Comparison of ENCODE assay signal across 24 cellular contexts in the genomic region with DNA sequence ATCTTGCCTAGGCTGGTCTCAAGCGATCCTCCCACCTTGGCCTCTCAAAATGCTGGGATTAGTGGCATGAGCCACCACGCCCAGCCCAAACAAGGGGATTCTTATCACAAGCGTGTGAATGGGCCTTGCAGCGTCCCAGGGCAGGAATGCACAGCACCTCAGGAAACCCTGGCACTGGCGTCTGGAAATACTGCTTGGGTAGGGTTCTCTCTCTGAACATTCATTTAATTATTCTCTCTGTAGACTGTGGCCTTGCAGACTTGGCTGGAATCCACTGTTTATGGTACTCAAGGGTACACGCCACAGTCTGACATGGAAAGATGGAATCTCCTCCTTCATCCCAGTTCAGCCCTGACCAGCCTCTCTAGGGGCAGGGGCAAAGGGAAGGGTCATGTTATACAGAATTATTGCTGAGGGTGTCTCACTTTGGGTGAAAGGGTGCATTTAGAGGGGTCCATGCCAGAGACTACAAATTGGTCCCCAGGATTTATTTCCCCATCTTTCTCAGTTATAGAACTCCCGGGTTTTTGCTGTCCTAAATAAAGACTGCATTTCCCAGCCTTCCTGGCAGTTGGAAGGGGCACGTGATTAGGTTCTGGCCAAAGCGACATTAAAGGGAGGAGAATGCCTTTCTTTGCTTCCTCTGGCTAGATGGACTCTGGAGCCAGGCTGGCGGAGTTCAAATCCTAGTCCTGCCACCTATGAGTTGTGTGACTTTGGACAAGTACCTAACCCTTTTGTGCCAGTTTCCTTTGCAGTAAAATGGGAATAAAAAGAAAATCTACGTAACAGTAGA.
A peak's percentile ranks its signal among the peaks of the same experiment; 100 is the strongest.
DNase-seq lines count a peak whose midpoint lies in the region; ATAC-seq and TF ChIP-seq lines count a peak whose summit lies in the region.
"Had no signal": no experiment of that assay in that cellular context is flagged by ENCODE, and none has a peak within 500 bp of the region (broad histone marks: within the 10 kb centered on the region; RNA-seq: fewer than 3 reads in every experiment).

No MANE protein-coding gene starts in this region.

- peak in 1 of 2 donors; percentile 12 for TF ChIP-seq RAD21 in liver (IDR thresholded peaks at IDR 0.05)

- no peak for TF ChIP-seq CTCF in WTC11 (IDR thresholded peaks at IDR 0.05)
- TF ChIP-seq CTCF in coronary artery (IDR thresholded peaks at IDR 0.05): no peak
- no peak for TF ChIP-seq CTCF in liver (IDR thresholded peaks at IDR 0.05; ENCODE audit: low read depth, low read length, missing input control)
- no peak for TF ChIP-seq CTCF in thoracic aorta (IDR thresholded peaks at IDR 0.05)

- ATAC-seq in WTC11: no peak
- ATAC-seq in thoracic aorta (ENCODE audit: insufficient number of reproducible peaks, low FRiP score, low read depth): no peak
- ATAC-seq: natural killer cell treated with Interleukin-12 subunit alpha and Interleukin-12 subunit beta and Interleukin-15 and Interleukin-18, amount 100 ng/mL, for 72 hours; sciatic nerve had no signal

- no peak overlapping the region for H3K27ac Mint-ChIP-seq in WTC11
- H3K27ac Mint-ChIP-seq: activated CD4-positive, alpha-beta memory T cell treated with anti-CD3 and anti-CD28 coated beads, Interleukin-2, amount 10 ng/mL, durations not matched to agents 7 days and 5 days; CD4-positive, alpha-beta T cell; natural killer cell treated with Interleukin-12 subunit alpha and Interleukin-12 subunit beta and Interleukin-15 and Interleukin-18, amount 100 ng/mL, for 72 hours had no signal

- WGBS in liver: 67% methylated on average over 11 of the region's 11 CpGs

- POLR2A ChIA-PET in WTC11 (lab: Charles Lee): no interaction called here

- DNase-seq in WTC11 (ENCODE audit: low spot score) (no peak), coronary artery (ENCODE audit: low spot score) (peak; percentile 71), thoracic aorta (ENCODE audit: low spot score) (no peak), glomerular visceral epithelial cell (ENCODE audit: extremely low spot score) (no peak), germinal center (ENCODE audit: low spot score) (no peak), NCI-H345 (lab: John Stamatoyannopoulos, UW) (no peak)
- no peak for DNase-seq in NK-92 treated with Interleukin-12 subunit alpha and Interleukin-12 subunit beta, amount 100 ng/mL, for 24 hours (lab: John Stamatoyannopoulos, UW)
- DNase-seq: activated CD4-positive, alpha-beta memory T cell treated with anti-CD3 and anti-CD28 coated beads, Interleukin-2, amount 10 ng/mL, durations not matched to agents 7 days and 5 days; activated gamma-delta T cell treated with Interleukin-2 at 50 U/mL for 16 hours; CD4-positive, alpha-beta T cell; central memory CD4-positive, alpha-beta T cell; DMS153; erythroblast; GF-D8; mesenchymal stem cell; NCI-H146; NCI-H2171 treated with DMSO at 0.1 percent for 48 hours; NCI-H526 treated with DMSO at 0.1 percent for 48 hours; substantia nigra; T1000 had no signal

- H3K27me3 Mint-ChIP-seq in WTC11 (ENCODE audit: low read depth): no peaks in the 10 kb centered on the region
- H3K27me3 Mint-ChIP-seq: CD4-positive, alpha-beta T cell had no signal

- H3K4me3 Mint-ChIP-seq in WTC11: no peak overlapping the region
- H3K4me3 Mint-ChIP-seq: activated CD4-positive, alpha-beta memory T cell treated with anti-CD3 and anti-CD28 coated beads, Interleukin-2, amount 10 ng/mL, durations not matched to agents 7 days and 5 days; CD4-positive, alpha-beta T cell; natural killer cell treated with Interleukin-12 subunit alpha and Interleukin-12 subunit beta and Interleukin-15 and Interleukin-18, amount 100 ng/mL, for 72 hours had no signal

- no peaks in the 10 kb centered on the region for H3K27me3 ChIP-seq in liver (ENCODE audit: control insufficient read depth in 4 of 4, insufficient read depth in 4 of 4, low read length in 3 of 4)
- H3K27me3 ChIP-seq in thoracic aorta (replicated peaks; ENCODE audit: insufficient read depth): no peaks in the 10 kb centered on the region

- no peak overlapping the region for H3K4me3 ChIP-seq in coronary artery
- H3K4me3 ChIP-seq in liver (ENCODE audit: low read depth in 1 of 3, low read length in 3 of 3): no peak overlapping the region
- H3K4me3 ChIP-seq in thoracic aorta: no peak overlapping the region

- H3K4me1 ChIP-seq in liver (ENCODE audit: control insufficient read depth in 4 of 4, insufficient read depth in 4 of 4, low read length in 3 of 4) (peaks cover 0 to 12% (median 7%) of the 10 kb centered on the region in 4 donors), thoracic aorta (ENCODE audit: control insufficient read depth in 1 of 2, low read depth in 2 of 2) (peaks cover 5 to 16% of the 10 kb centered on the region in 2 donors)
- H3K4me1 ChIP-seq: parathyroid adenoma had no signal

- H3K27ac ChIP-seq in coronary artery (peak overlapping the region in 1 of 2 donors; percentile 59), liver (ENCODE audit: low read depth in 1 of 2, low read length in 2 of 2) (no peak overlapping the region), thoracic aorta (peak overlapping the region; percentile 61 to 69)
- H3K27ac ChIP-seq: parathyroid adenoma had no signal

- no peak overlapping the region for H3K9ac ChIP-seq in liver (ENCODE audit: low read depth in 1 of 2, low read length in 2 of 2)
- H3K9ac ChIP-seq: parathyroid adenoma had no signal

- H3K36me3 ChIP-seq in liver (ENCODE audit: control insufficient read depth in 4 of 4, insufficient read depth in 3 of 4, low read depth in 1 of 4, low read length in 3 of 4) (no peaks in the 10 kb centered on the region), thoracic aorta (no peaks in the 10 kb centered on the region)

- H3K9me3 Mint-ChIP-seq in WTC11: no peaks in the 10 kb centered on the region
- H3K9me3 Mint-ChIP-seq: activated CD4-positive, alpha-beta memory T cell treated with anti-CD3 and anti-CD28 coated beads, Interleukin-2, amount 10 ng/mL, durations not matched to agents 7 days and 5 days; CD4-positive, alpha-beta T cell; natural killer cell treated with Interleukin-12 subunit alpha and Interleukin-12 subunit beta and Interleukin-15 and Interleukin-18, amount 100 ng/mL, for 72 hours had no signal

- H3K4me1 Mint-ChIP-seq in WTC11: peaks cover 4% of the 10 kb centered on the region; the same call in 1 of the 2 replicates
- H3K4me1 Mint-ChIP-seq: activated CD4-positive, alpha-beta memory T cell treated with anti-CD3 and anti-CD28 coated beads, Interleukin-2, amount 10 ng/mL, durations not matched to agents 7 days and 5 days had no signal

- no peaks in the 10 kb centered on the region for H3K9me3 ChIP-seq in liver (ENCODE audit: control insufficient read depth in 4 of 4, low read length in 3 of 4)
- no peaks in the 10 kb centered on the region for H3K9me3 ChIP-seq in thoracic aorta

- no peaks in the 10 kb centered on the region for H3K36me3 Mint-ChIP-seq in WTC11
- H3K36me3 Mint-ChIP-seq: natural killer cell treated with Interleukin-12 subunit alpha and Interleukin-12 subunit beta and Interleukin-15 and Interleukin-18, amount 100 ng/mL, for 72 hours had no signal

- CTCF ChIA-PET in WTC11 (lab: Charles Lee): no interaction called here

TF ChIP-seq in WTC11, 78 proteins besides CTCF, POLR2A, EP300 and RAD21:
- TF ChIP-seq, protein P1, sequence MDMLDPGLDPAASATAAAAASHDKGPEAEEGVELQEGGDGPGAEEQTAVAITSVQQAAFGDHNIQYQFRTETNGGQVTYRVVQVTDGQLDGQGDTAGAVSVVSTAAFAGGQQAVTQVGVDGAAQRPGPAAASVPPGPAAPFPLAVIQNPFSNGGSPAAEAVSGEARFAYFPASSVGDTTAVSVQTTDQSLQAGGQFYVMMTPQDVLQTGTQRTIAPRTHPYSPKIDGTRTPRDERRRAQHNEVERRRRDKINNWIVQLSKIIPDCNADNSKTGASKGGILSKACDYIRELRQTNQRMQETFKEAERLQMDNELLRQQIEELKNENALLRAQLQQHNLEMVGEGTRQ (CRISPR knock-in tag; IDR thresholded peaks at IDR 0.05): peak; percentile 55; the same call in 1 of the 2 replicates
- TF ChIP-seq, protein P2, sequence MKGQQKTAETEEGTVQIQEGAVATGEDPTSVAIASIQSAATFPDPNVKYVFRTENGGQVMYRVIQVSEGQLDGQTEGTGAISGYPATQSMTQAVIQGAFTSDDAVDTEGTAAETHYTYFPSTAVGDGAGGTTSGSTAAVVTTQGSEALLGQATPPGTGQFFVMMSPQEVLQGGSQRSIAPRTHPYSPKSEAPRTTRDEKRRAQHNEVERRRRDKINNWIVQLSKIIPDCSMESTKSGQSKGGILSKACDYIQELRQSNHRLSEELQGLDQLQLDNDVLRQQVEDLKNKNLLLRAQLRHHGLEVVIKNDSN (CRISPR knock-in tag; IDR thresholded peaks at IDR 0.05): peak; percentile 61; the same call in 1 of the 2 replicates
- TF ChIP-seq FOXJ3 (CRISPR knock-in tag; IDR thresholded peaks at IDR 0.05; ENCODE audit: borderline replicate concordance) (no peak), NFYB (CRISPR knock-in tag; conservative IDR thresholded peaks at IDR 0.05; ENCODE audit: low read depth) (no peak)

TF ChIP-seq in liver, 16 proteins besides CTCF, POLR2A, EP300 and RAD21 (continues in another document):
- peak; percentile 34 to 40 for TF ChIP-seq HNF4A (conservative IDR thresholded peaks at IDR 0.05)
- TF ChIP-seq, protein P3, sequence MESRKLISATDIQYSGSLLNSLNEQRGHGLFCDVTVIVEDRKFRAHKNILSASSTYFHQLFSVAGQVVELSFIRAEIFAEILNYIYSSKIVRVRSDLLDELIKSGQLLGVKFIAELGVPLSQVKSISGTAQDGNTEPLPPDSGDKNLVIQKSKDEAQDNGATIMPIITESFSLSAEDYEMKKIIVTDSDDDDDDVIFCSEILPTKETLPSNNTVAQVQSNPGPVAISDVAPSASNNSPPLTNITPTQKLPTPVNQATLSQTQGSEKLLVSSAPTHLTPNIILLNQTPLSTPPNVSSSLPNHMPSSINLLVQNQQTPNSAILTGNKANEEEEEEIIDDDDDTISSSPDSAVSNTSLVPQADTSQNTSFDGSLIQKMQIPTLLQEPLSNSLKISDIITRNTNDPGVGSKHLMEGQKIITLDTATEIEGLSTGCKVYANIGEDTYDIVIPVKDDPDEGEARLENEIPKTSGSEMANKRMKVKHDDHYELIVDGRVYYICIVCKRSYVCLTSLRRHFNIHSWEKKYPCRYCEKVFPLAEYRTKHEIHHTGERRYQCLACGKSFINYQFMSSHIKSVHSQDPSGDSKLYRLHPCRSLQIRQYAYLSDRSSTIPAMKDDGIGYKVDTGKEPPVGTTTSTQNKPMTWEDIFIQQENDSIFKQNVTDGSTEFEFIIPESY (IDR thresholded peaks at IDR 0.05): no peak
- no peak for TF ChIP-seq JUND (IDR thresholded peaks at IDR 0.05)
- TF ChIP-seq FOXA1 (IDR thresholded peaks at IDR 0.05): no peak

Comparison
In these comparisons a context has a peak if more than half of its experiments do, and no peak if none do; other contexts are left out.
1. H3K27ac ChIP-seq: peak in thoracic aorta (2 of 2); none in liver (0 of 2).